Comparison of ENCODE assay signal across 8 cellular contexts in the genomic region with DNA sequence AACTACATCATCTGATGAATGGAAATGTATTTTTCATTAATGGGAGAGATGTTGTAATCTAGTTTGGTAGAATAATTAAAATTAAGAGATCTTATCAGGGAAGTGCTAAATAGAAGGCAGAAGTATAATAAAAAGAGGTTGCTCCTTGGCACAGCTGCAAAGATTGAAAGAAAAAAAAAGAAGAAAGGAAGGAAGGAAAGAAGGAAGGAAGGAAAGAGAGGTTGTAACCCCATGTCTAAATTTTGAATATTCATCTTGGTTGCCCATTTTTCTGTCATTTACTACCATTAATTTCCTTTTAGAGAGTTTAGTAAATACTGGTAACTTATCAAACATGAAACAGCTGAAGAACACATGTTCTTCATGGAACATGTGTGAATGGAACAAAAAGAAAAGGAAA. TPM values are rescaled to one million over a fixed set of nuclear protein-coding genes. Genes with fewer than 3 reads are reported as not detected.
DNase-seq lines count a peak whose midpoint lies in the region; TF ChIP-seq lines count a peak whose summit lies in the region.

No MANE protein-coding gene starts in this region.

- no peaks in the 10 kb centered on the region for H3K9me3 ChIP-seq in CD4-positive, alpha-beta memory T cell (ENCODE audit: control insufficient read depth in 1 of 2, low read length in 2 of 2)
- no peaks in the 10 kb centered on the region for H3K9me3 ChIP-seq in ectodermal cell (ENCODE audit: control insufficient read depth, low read length)
- H3K9me3 ChIP-seq in neutrophil: no peaks in the 10 kb centered on the region

- peaks cover 18 to 37% (median 26%) of the 10 kb centered on the region in 4 donors for H3K4me1 Mint-ChIP-seq in CD4-positive, alpha-beta memory T cell

- TF ChIP-seq POLR2A in NB4 (IDR thresholded peaks at IDR 0.05; ENCODE audit: extremely low read depth, insufficient read length): no peak

- no peak for TF ChIP-seq CTCF in NB4 (IDR thresholded peaks at IDR 0.05; ENCODE audit: low read depth, low read length)
- no peak for TF ChIP-seq CTCF in neutrophil (IDR thresholded peaks at IDR 0.05)

- H3K4me1 ChIP-seq in CD4-positive, alpha-beta memory T cell (ENCODE audit: insufficient read depth, low read length): peaks cover 19% of the 10 kb centered on the region
- H3K4me1 ChIP-seq in ectodermal cell (ENCODE audit: control insufficient read depth, insufficient read depth, low read length): no peaks in the 10 kb centered on the region
- peaks cover 30 to 36% of the 10 kb centered on the region in 2 experiments for H3K4me1 ChIP-seq in neutrophil (ENCODE audit: control insufficient read depth in 1 of 2, insufficient read depth in 1 of 2, low read depth in 1 of 2, low read length in 1 of 2)

- H3K36me3 ChIP-seq in CD4-positive, alpha-beta memory T cell (ENCODE audit: insufficient read depth, low read length): no peaks in the 10 kb centered on the region
- H3K36me3 ChIP-seq in ectodermal cell (ENCODE audit: control insufficient read depth, insufficient read depth, low read length) (no peaks in the 10 kb centered on the region), neutrophil (no peaks in the 10 kb centered on the region)

- CTCF ChIA-PET in CD4-positive, alpha-beta memory T cell (lab: Charles Lee; ENCODE audit: partially characterized antibody): interaction anchor here (0.8 to 21.3 kb wide), 16 partner anchors 11 to 305 kb away, joined by 3 to 1077 read pairs (median 6); a partner anchor contains a TSS

- no peak for DNase-seq in CD4-positive, alpha-beta memory T cell
- DNase-seq in NB4 (ENCODE audit: low read depth) (no peak), NCI-H146 treated with DMSO at 0.1 percent for 48 hours (lab: John Stamatoyannopoulos, UW; ENCODE audit: unreplicated experiment) (no peak), G401 (ENCODE audit: low spot score) (no peak), NCI-H226 (no peak), epidermal melanocyte (ENCODE audit: insufficient read length, low spot score) (no peak)

- H3K27me3 Mint-ChIP-seq in CD4-positive, alpha-beta memory T cell: peaks cover 2 to 13% of the 10 kb centered on the region in 2 donors

- H3K27ac Mint-ChIP-seq in CD4-positive, alpha-beta memory T cell: peak overlapping the region; percentile 87 to 100 (median 99)

- H3K4me3 Mint-ChIP-seq in CD4-positive, alpha-beta memory T cell: peak overlapping the region; percentile 86 to 97 (median 92)

- H3K27me3 ChIP-seq in CD4-positive, alpha-beta memory T cell (ENCODE audit: insufficient read depth, low read length): no peaks in the 10 kb centered on the region
- H3K27me3 ChIP-seq in ectodermal cell (ENCODE audit: control insufficient read depth, insufficient read depth, low read length, poor library complexity, severe bottlenecking): no peaks in the 10 kb centered on the region
- H3K27me3 ChIP-seq in neutrophil: no peaks in the 10 kb centered on the region

- H3K4me3 ChIP-seq in CD4-positive, alpha-beta memory T cell (ENCODE audit: low read length in 2 of 2): peak overlapping the region; percentile 31 to 53
- peak overlapping the region; percentile 54 for H3K4me3 ChIP-seq in NB4 (ENCODE audit: low read depth, low read length)
- peak overlapping the region; percentile 53 for H3K4me3 ChIP-seq in ectodermal cell (ENCODE audit: insufficient read depth, low read depth, low read length)
- peak overlapping the region in 1 of 2 experiments; percentile 46 for H3K4me3 ChIP-seq in neutrophil (ENCODE audit: low read depth in 1 of 2, low read length in 1 of 2)

- in situ Hi-C loops in G401 (cut with HindIII; ENCODE audit: low sequenced_read_pairs): no loop called here

- peaks cover 0 to 22% of the 10 kb centered on the region in 2 donors for H3K36me3 Mint-ChIP-seq in CD4-positive, alpha-beta memory T cell

- peaks cover 0 to 13% (median 3%) of the 10 kb centered on the region in 8 donors for H3K9me3 Mint-ChIP-seq in CD4-positive, alpha-beta memory T cell

- intact Hi-C loops in CD4-positive, alpha-beta memory T cell (cut with micrococcal nuclease): loop anchor here (1.0 to 5.0 kb wide), 3 partner anchors 16 to 302 kb away; no protein-coding TSS in a partner anchor

- peak overlapping the region; percentile 78 for H3K27ac ChIP-seq in CD4-positive, alpha-beta memory T cell (ENCODE audit: low read depth, low read length)
- H3K27ac ChIP-seq in ectodermal cell (ENCODE audit: insufficient read depth, low read depth, low read length, poor library complexity, severe bottlenecking) (no peak overlapping the region), neutrophil (peak overlapping the region; percentile 82)

- POLR2A ChIA-PET in CD4-positive, alpha-beta memory T cell (lab: Charles Lee; ENCODE audit: partially characterized antibody): interaction anchor here (0.7 to 5.4 kb wide), 15 partner anchors 8 to 800 kb away, joined by 3 to 208 read pairs (median 11); a partner anchor contains a TSS

RNA-seq across cellular contexts. Expression of a gene that starts 10.5 kb away (rescaled TPM):
- total RNA-seq in CD4-positive, alpha-beta memory T cell: 100 to 1,000 TPM; 213 to 237 TPM
- polyA plus RNA-seq in CD4-positive, alpha-beta memory T cell: 10 to 100 TPM in 1 of 2 donors, 1 to 10 TPM in 1; 7.7 to 26.8 TPM
- polyA plus RNA-seq in ectodermal cell (2013, experiment 1 of 4): 30.4 TPM
- polyA plus RNA-seq in ectodermal cell (2013, experiment 2 of 4): 36.2 TPM
- 18.6 TPM for polyA plus RNA-seq in ectodermal cell (2013, experiment 3 of 4)
- polyA plus RNA-seq in ectodermal cell (2013, experiment 4 of 4): 21.0 TPM
- 6.1 and 7.7 TPM in 2 replicates for total RNA-seq in G401 (2014; rRNA removed; shearing (Covaris generic))

RNA-seq across cellular contexts. Expression of a gene that starts 11.1 kb away (rescaled TPM):
- 10 to 100 TPM; 43.4 to 46.9 TPM for total RNA-seq in CD4-positive, alpha-beta memory T cell
- 1 to 10 TPM in 1 of 2 donors, under 1 TPM in 1; 0.13 to 4.1 TPM for polyA plus RNA-seq in CD4-positive, alpha-beta memory T cell
- 55.0 TPM for polyA plus RNA-seq in ectodermal cell (2013, experiment 1 of 4)
- 49.3 TPM for polyA plus RNA-seq in ectodermal cell (2013, experiment 2 of 4)
- polyA plus RNA-seq in ectodermal cell (2013, experiment 3 of 4): 39.7 TPM
- polyA plus RNA-seq in ectodermal cell (2013, experiment 4 of 4): 49.0 TPM
- 22.1 and 23.6 TPM in 2 replicates for total RNA-seq in G401 (2014; rRNA removed; shearing (Covaris generic))

Comparison
In these comparisons a context has a peak if more than half of its experiments do, and no peak if none do; other contexts are left out.
1. RNA of a gene that starts 10.5 kb away (total RNA-seq): 213 to 237 TPM in CD4-positive, alpha-beta memory T cell; 6.1 to 7.7 TPM in G401; every median in the first group is over 10 times any median in the second.